In genomic region chr2:98649135-98649991, GRCh38 we compare ENCODE assay signal across 8 cellular contexts. TPM values are rescaled to one million over a fixed set of nuclear protein-coding genes. Genes with fewer than 3 reads are reported as not detected.
DNase-seq lines count a peak whose midpoint lies in the region; ATAC-seq and TF ChIP-seq lines count a peak whose summit lies in the region.

No MANE protein-coding gene starts in this region.

- H3K4me2 ChIP-seq in Karpas-422 (ENCODE audit: low read depth, low read length, poor library complexity, severe bottlenecking) = no peak overlapping the region

- peak overlapping the region; percentile 83 to 90 for H3K27ac Mint-ChIP-seq in natural killer cell

- intact Hi-C loops in natural killer cell (cut with micrococcal nuclease) = loop anchor here (1.0 kb wide), 2 partner anchors 188 to 417 kb away; no protein-coding TSS in a partner anchor

- peak overlapping the region; percentile 74 for H3K4me3 Mint-ChIP-seq in natural killer cell

- H3K27me3 Mint-ChIP-seq in natural killer cell (ENCODE audit: low read depth in 2 of 2) = no peaks in the 10 kb centered on the region

- H3K9me3 Mint-ChIP-seq in natural killer cell = peaks cover 0 to 2% of the 10 kb centered on the region in 2 donors

- no peaks in the 10 kb centered on the region for H3K9me2 ChIP-seq in Karpas-422 (replicated peaks; ENCODE audit: insufficient read depth, low read length)

- no peak overlapping the region for H2AFZ ChIP-seq in Karpas-422 (ENCODE audit: low read length)

- H3K36me3 ChIP-seq in Karpas-422 (ENCODE audit: insufficient read depth, low read length) = no peaks in the 10 kb centered on the region

- H3K9ac ChIP-seq in Karpas-422 (ENCODE audit: low read length) = no peak overlapping the region

- H3K4me3 ChIP-seq in Karpas-422 (ENCODE audit: low read length) = no peak overlapping the region

- DNase-seq in AG08396 (ENCODE audit: low spot score) (peak; percentile 66), Karpas-422 (peak; percentile 91), OCI-M1 (lab: John Stamatoyannopoulos, UW) (peak; percentile 83), activated T-cell treated with anti-CD3 and anti-CD28 coated beads for 1 hour (ENCODE audit: low read depth) (peak; percentile 71), natural killer cell (peak; percentile 73)
- peak; percentile 67 for DNase-seq in stimulated activated naive CD4-positive, alpha-beta T cell treated with Interleukin-2 at 50 U/mL for 16 hours (lab: John Stamatoyannopoulos, UW)

- TF ChIP-seq CTCF in natural killer cell (IDR thresholded peaks at IDR 0.05) = peak; percentile 98

- H3K27ac ChIP-seq in Karpas-422 (ENCODE audit: low read length) = no peak overlapping the region

- no peaks in the 10 kb centered on the region for H3K79me2 ChIP-seq in Karpas-422 (ENCODE audit: low read length)

- H3K4me1 Mint-ChIP-seq in natural killer cell = peaks cover 53 to 54% of the 10 kb centered on the region in 2 donors

- H3K9me3 ChIP-seq in Karpas-422 (ENCODE audit: low read length) = no peaks in the 10 kb centered on the region

- peak; percentile 59 for ATAC-seq in GM18873 (IDR thresholded peaks at IDR 0.05; ENCODE audit: low FRiP score, unreplicated experiment)
- ATAC-seq in esophagus mucosa = peak; percentile 97
- ATAC-seq in natural killer cell = peak; percentile 98 to 99 (median 99)

- no peaks in the 10 kb centered on the region for H4K20me1 ChIP-seq in Karpas-422 (ENCODE audit: insufficient read depth, low read depth, low read length)

- peaks cover 33% of the 10 kb centered on the region for H3K36me3 Mint-ChIP-seq in natural killer cell

- H3K27me3 ChIP-seq in Karpas-422 (ENCODE audit: low read length) = no peaks in the 10 kb centered on the region

- H3K4me1 ChIP-seq in Karpas-422 (ENCODE audit: low read length) = no peaks in the 10 kb centered on the region

RNA-seq across cellular contexts. Expression of gene UNC50, which starts 41.0 kb away (rescaled TPM):
- 30.3 and 36.4 TPM in 2 replicates for total RNA-seq in Karpas-422 (2014; rRNA removed; shearing (Covaris generic); ENCODE audit: low replicate concordance)
- total RNA-seq in esophagus mucosa (22.6 TPM), natural killer cell (10 to 100 TPM; 30.8 to 40.5 (median 32.1) TPM)

RNA-seq across cellular contexts. Expression of gene COA5, which starts 41.1 kb away (rescaled TPM):
- 39.1 and 66.2 TPM in 2 replicates for total RNA-seq in Karpas-422 (2014; rRNA removed; shearing (Covaris generic); ENCODE audit: low replicate concordance)
- 11.9 TPM for total RNA-seq in esophagus mucosa
- 10 to 100 TPM; 27.4 to 39.6 (median 36.1) TPM for total RNA-seq in natural killer cell
